ENCODE assay signal across 8 cellular contexts in the genomic region with DNA sequence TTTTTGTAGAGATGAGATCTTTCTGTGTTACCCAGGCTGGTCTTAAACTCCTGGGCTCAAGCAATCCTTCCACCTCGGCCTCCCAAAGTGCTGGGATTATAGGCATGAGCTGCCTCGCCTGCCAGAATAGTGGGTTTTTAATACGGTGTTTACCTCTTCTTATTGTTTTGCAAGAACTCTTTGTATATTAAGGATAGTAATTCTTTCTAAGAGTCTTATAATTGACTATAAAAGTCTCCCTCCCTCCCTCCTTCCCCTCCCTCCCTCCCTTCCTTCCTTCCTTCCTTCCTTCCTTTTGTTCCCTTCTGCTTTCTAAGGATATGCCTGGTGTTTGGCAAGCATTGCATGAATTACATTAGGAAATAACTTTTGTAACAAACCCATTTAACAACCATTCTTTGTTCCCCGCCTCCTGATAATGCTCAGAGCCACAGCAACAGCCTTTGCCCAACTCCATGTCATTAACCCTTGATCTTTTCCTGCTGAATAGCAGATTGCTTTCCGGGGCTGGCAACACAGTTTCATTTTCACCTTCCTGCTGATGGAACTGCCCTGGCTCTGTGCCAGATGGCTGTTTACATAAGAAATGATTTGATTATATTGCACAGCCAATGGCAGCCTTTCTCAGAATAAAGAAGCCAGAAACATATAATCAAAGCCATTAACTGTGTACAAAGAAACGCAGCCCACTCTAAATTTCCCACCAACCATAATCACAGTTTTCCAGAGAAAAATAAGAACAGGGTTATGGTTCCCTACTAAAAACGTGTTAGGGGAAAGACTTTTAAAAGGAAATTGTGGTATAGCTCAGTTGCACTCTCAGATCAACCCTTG.
DNase-seq lines count a peak whose midpoint lies in the region; ATAC-seq and TF ChIP-seq lines count a peak whose summit lies in the region.

No MANE protein-coding gene starts in this region.

- H3K36me3 Mint-ChIP-seq in activated CD8-positive, alpha-beta T cell treated with anti-CD3 and anti-CD28 coated beads for 36 hours (ENCODE audit: low read depth), result no peaks in the 10 kb centered on the region

- TF ChIP-seq CTCF in activated CD8-positive, alpha-beta T cell treated with anti-CD3 and anti-CD28 coated beads for 36 hours (IDR thresholded peaks at IDR 0.05), result no peak

- no peaks in the 10 kb centered on the region for H3K9me3 Mint-ChIP-seq in activated CD8-positive, alpha-beta T cell treated with anti-CD3 and anti-CD28 coated beads for 36 hours

- CTCF ChIA-PET in activated CD8-positive, alpha-beta T cell treated with anti-CD3 and anti-CD28 coated beads for 36 hours (lab: Charles Lee), result no interaction called here

- POLR2A ChIA-PET in activated CD8-positive, alpha-beta T cell treated with anti-CD3 and anti-CD28 coated beads for 36 hours (lab: Charles Lee), result no interaction called here

- ATAC-seq in activated CD8-positive, alpha-beta T cell treated with anti-CD3 and anti-CD28 coated beads for 36 hours, result no peak
- ATAC-seq in GM19328 (IDR thresholded peaks at IDR 0.05; ENCODE audit: unreplicated experiment) (no peak), GM19467 (IDR thresholded peaks at IDR 0.05; ENCODE audit: unreplicated experiment) (no peak), HG03432 (IDR thresholded peaks at IDR 0.05; ENCODE audit: unreplicated experiment) (no peak)

- peak; percentile 41 for DNase-seq in HCEC 1CT
- peak; percentile 92 for DNase-seq in NCI-H2196 (lab: John Stamatoyannopoulos, UW; ENCODE audit: unreplicated experiment)
- peak; percentile 47 for DNase-seq in activated CD8-positive, alpha-beta T cell treated with anti-CD3 and anti-CD28 coated beads for 36 hours
- DNase-seq in iris pigment epithelial cell (ENCODE audit: low read depth), result peak; percentile 85
- no peak for DNase-seq in activated gamma-delta T cell (lab: John Stamatoyannopoulos, UW)

- H3K4me3 Mint-ChIP-seq in activated CD8-positive, alpha-beta T cell treated with anti-CD3 and anti-CD28 coated beads for 36 hours, result no peak overlapping the region

- H3K4me1 Mint-ChIP-seq in activated CD8-positive, alpha-beta T cell treated with anti-CD3 and anti-CD28 coated beads for 36 hours (ENCODE audit: low read depth), result peaks cover 4% of the 10 kb centered on the region

- peaks cover 3% of the 10 kb centered on the region for H3K27me3 Mint-ChIP-seq in activated CD8-positive, alpha-beta T cell treated with anti-CD3 and anti-CD28 coated beads for 36 hours

- no peak overlapping the region for H3K27ac Mint-ChIP-seq in activated CD8-positive, alpha-beta T cell treated with anti-CD3 and anti-CD28 coated beads for 36 hours

- intact Hi-C loops in activated CD8-positive, alpha-beta T cell treated with anti-CD3 and anti-CD28 coated beads for 36 hours (cut with micrococcal nuclease), result no loop called here
